ENCODE assay signal across 18 cellular contexts in genomic region chr4:119028296-119028695, GRCh38.
DNase-seq lines count a peak whose midpoint lies in the region; ATAC-seq and TF ChIP-seq lines count a peak whose summit lies in the region.
"Had no signal": no experiment of that assay in that cellular context is flagged by ENCODE, and none has a peak within 500 bp of the region (broad histone marks: within the 10 kb centered on the region; RNA-seq: fewer than 3 reads in every experiment).

No MANE protein-coding gene starts in this region.

- no peaks in the 10 kb centered on the region for H3K27me3 ChIP-seq in GM23248 (replicated peaks; ENCODE audit: insufficient read depth)
- H3K27me3 ChIP-seq in thoracic aorta (replicated peaks; ENCODE audit: insufficient read depth), result no peaks in the 10 kb centered on the region
- H3K27me3 ChIP-seq: SJSA1 had no signal

- peaks cover 30% of the 10 kb centered on the region for H3F3A ChIP-seq in GM23248 (ENCODE audit: insufficient read depth)

- peaks cover 50% of the 10 kb centered on the region for H3K4me1 Mint-ChIP-seq in nephron

- H3K36me3 Mint-ChIP-seq in nephron (ENCODE audit: low read depth), result peaks cover 19% of the 10 kb centered on the region

- H3K27ac ChIP-seq in GM23248 (no peak overlapping the region), coronary artery (peak overlapping the region; percentile 81 to 93), thoracic aorta (peak overlapping the region; percentile 85 to 97)
- H3K27ac ChIP-seq: SJSA1 had no signal

- ATAC-seq in thoracic aorta (ENCODE audit: insufficient number of reproducible peaks, low FRiP score, low read depth), result no peak
- ATAC-seq: left colon, mucosa of descending colon had no signal

- H3K79me2 ChIP-seq in GM23248 (ENCODE audit: insufficient read depth), result no peaks in the 10 kb centered on the region

- in situ Hi-C loops in GM23248 (cut with MboI), result loop anchor here (25.0 kb wide), 1 partner anchor 91 kb away; no protein-coding TSS in a partner anchor

- H3K9me3 Mint-ChIP-seq in nephron, result no peaks in the 10 kb centered on the region
- H3K9me3 Mint-ChIP-seq: T-helper 2 cell treated with Interferon-gamma antibody and Interleukin-4, amounts not matched to agents 5 μg/mL and 100 μg/mL, for 36 hours had no signal

- H4K20me1 ChIP-seq in GM23248 (ENCODE audit: insufficient read depth), result no peaks in the 10 kb centered on the region

- no peak overlapping the region for H3K9ac ChIP-seq in GM23248

- peak overlapping the region in 2 of 3 experiments; percentile 80 to 89 for H3K4me3 Mint-ChIP-seq in nephron
- H3K4me3 Mint-ChIP-seq: IgD-negative memory B cell; T-helper 2 cell treated with Interferon-gamma antibody and Interleukin-4, amounts not matched to agents 5 μg/mL and 100 μg/mL, for 36 hours had no signal

- H3K27ac Mint-ChIP-seq in nephron, result peak overlapping the region; percentile 70 to 82 (median 77)
- H3K27ac Mint-ChIP-seq: IgD-negative memory B cell; T-helper 2 cell treated with Interferon-gamma antibody and Interleukin-4, amounts not matched to agents 5 μg/mL and 100 μg/mL, for 36 hours had no signal

- H3K4me1 ChIP-seq in GM23248 (ENCODE audit: insufficient read depth), result peaks cover 47% of the 10 kb centered on the region
- H3K4me1 ChIP-seq in thoracic aorta (ENCODE audit: control insufficient read depth in 1 of 2, low read depth in 2 of 2), result peaks cover 29 to 64% of the 10 kb centered on the region in 2 donors

- DNase-seq in GM23248 (peak; percentile 21), coronary artery (ENCODE audit: low spot score) (no peak), thoracic aorta (ENCODE audit: low spot score) (no peak), dedifferentiated amniotic fluid mesenchymal stem cell (ENCODE audit: extremely low spot score) (no peak)
- no peak for DNase-seq in activated CD8-positive, alpha-beta memory T cell treated with anti-CD3 and anti-CD28 coated beads, Interleukin-2, amount 50 U/mL, for 4 hours
- DNase-seq in activated CD8-positive, alpha-beta memory T cell treated with anti-CD3 and anti-CD28 coated beads for 24 hours, result no peak
- DNase-seq: caudate nucleus; effector CD8-positive, alpha-beta T cell; GF-D8; left colon; mucosa of descending colon; NCI-H2081; NCI-H524; stimulated activated naive CD4-positive, alpha-beta T cell had no signal

- H3K36me3 ChIP-seq in GM23248 (ENCODE audit: low read depth), result no peaks in the 10 kb centered on the region
- peaks cover 30% of the 10 kb centered on the region for H3K36me3 ChIP-seq in thoracic aorta
- H3K36me3 ChIP-seq: SJSA1 had no signal

- H3K4me3 ChIP-seq in GM23248, result no peak overlapping the region
- peak overlapping the region; percentile 60 for H3K4me3 ChIP-seq in coronary artery
- H3K4me3 ChIP-seq in thoracic aorta, result peak overlapping the region; percentile 50
- H3K4me3 ChIP-seq: mucosa of descending colon, SJSA1 had no signal

- TF ChIP-seq CTCF in coronary artery (IDR thresholded peaks at IDR 0.05) (no peak), nephron (IDR thresholded peaks at IDR 0.05; ENCODE audit: unreplicated experiment in 3 of 3) (no peak), thoracic aorta (IDR thresholded peaks at IDR 0.05) (no peak)

- H2AFZ ChIP-seq in GM23248, result 0 out of 2 replicates have a peak overlapping the region, but pooled peaks have one; percentile 14

- H3K9me3 ChIP-seq in GM23248 (ENCODE audit: low read depth), result no peaks in the 10 kb centered on the region
- H3K9me3 ChIP-seq in thoracic aorta, result no peaks in the 10 kb centered on the region
- H3K9me3 ChIP-seq: mucosa of descending colon, SJSA1 had no signal

- 93 to 98% methylated on average over 2 of the region's 2 CpGs for WGBS in GM23248 (ENCODE audit: low coverage in 1 of 2, low lambda C conversion rate in 2 of 2, missing lambda C conversion rate in 2 of 2), 2 experiments

- peak overlapping the region; percentile 6 for H3K4me2 ChIP-seq in GM23248 (ENCODE audit: unreplicated experiment)

- no peaks in the 10 kb centered on the region for H3K27me3 Mint-ChIP-seq in nephron (ENCODE audit: low read depth)
- H3K27me3 Mint-ChIP-seq: IgD-negative memory B cell had no signal

- no peaks in the 10 kb centered on the region for H3K9me2 ChIP-seq in GM23248 (ENCODE audit: insufficient read depth)
